In the genomic region with DNA sequence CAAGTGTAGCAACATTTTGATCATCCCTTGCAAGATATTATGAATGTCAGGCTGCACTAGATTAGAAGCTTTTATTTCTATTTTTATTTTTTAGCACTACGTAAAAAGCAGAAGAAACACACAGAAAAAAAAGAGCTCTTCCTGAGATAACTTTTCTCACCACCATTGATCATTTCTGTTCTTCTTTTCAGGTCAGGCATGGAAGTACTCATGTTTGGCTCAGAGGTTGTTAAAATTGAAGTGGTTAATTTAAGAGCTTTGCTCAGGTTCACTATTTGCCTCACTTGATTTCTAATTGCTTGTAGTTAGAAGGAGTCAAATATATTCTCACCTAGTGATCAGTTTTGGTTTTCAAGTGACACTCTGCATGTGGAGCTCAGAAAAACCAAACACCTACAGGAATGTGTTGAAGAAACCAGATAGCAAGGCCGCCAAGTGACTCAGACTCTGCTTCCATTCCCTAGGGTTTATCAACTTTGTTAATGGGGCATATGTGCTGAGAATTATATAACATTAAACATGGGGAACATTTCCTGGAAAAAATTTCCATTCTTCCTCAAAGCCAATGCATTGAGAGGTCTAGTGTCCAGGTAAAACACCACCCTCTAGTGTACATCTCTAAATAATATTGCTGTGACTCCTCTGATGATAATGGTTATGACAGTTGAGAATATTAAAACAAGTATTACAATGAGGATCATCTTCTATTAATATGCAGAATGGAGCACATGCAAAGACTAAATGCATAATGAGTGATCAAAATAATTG, we compare ENCODE assay signal across 1 cellular context.
A peak's percentile ranks its signal among the peaks of the same experiment; 100 is the strongest.
TF ChIP-seq lines count a peak whose summit lies in the region.

No MANE protein-coding gene starts in this region.

TF ChIP-seq in GM12878, 131 proteins besides CTCF, POLR2A, EP300 and RAD21 (continued from another document):
- TF ChIP-seq IKZF2 (IDR thresholded peaks at IDR 0.05): peak in 1 of 2 experiments; percentile 30; a peak in 1 of 4 replicates
- TF ChIP-seq, protein P1, sequence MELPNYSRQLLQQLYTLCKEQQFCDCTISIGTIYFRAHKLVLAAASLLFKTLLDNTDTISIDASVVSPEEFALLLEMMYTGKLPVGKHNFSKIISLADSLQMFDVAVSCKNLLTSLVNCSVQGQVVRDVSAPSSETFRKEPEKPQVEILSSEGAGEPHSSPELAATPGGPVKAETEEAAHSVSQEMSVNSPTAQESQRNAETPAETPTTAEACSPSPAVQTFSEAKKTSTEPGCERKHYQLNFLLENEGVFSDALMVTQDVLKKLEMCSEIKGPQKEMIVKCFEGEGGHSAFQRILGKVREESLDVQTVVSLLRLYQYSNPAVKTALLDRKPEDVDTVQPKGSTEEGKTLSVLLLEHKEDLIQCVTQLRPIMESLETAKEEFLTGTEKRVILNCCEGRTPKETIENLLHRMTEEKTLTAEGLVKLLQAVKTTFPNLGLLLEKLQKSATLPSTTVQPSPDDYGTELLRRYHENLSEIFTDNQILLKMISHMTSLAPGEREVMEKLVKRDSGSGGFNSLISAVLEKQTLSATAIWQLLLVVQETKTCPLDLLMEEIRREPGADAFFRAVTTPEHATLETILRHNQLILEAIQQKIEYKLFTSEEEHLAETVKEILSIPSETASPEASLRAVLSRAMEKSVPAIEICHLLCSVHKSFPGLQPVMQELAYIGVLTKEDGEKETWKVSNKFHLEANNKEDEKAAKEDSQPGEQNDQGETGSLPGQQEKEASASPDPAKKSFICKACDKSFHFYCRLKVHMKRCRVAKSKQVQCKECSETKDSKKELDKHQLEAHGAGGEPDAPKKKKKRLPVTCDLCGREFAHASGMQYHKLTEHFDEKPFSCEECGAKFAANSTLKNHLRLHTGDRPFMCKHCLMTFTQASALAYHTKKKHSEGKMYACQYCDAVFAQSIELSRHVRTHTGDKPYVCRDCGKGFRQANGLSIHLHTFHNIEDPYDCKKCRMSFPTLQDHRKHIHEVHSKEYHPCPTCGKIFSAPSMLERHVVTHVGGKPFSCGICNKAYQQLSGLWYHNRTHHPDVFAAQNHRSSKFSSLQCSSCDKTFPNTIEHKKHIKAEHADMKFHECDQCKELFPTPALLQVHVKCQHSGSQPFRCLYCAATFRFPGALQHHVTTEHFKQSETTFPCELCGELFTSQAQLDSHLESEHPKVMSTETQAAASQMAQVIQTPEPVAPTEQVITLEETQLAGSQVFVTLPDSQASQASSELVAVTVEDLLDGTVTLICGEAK (IDR thresholded peaks at IDR 0.05; ENCODE audit: borderline replicate concordance): no peak
- TF ChIP-seq MTA2 (IDR thresholded peaks at IDR 0.05; ENCODE audit: low read depth): peak; percentile 36; the same call in 1 of the 2 replicates
- TF ChIP-seq, protein P2, sequence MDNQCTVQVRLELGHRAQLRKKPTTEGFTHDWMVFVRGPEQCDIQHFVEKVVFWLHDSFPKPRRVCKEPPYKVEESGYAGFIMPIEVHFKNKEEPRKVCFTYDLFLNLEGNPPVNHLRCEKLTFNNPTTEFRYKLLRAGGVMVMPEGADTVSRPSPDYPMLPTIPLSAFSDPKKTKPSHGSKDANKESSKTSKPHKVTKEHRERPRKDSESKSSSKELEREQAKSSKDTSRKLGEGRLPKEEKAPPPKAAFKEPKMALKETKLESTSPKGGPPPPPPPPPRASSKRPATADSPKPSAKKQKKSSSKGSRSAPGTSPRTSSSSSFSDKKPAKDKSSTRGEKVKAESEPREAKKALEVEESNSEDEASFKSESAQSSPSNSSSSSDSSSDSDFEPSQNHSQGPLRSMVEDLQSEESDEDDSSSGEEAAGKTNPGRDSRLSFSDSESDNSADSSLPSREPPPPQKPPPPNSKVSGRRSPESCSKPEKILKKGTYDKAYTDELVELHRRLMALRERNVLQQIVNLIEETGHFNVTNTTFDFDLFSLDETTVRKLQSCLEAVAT (IDR thresholded peaks at IDR 0.05): 0 out of 2 replicates have a peak, but pooled peaks have one; percentile 37
- 0 out of 2 replicates have a peak, but pooled peaks have one; percentile 22 for TF ChIP-seq RUNX3 (IDR thresholded peaks at IDR 0.05; ENCODE audit: low read length)
- TF ChIP-seq MXI1 (IDR thresholded peaks at IDR 0.05; ENCODE audit: low read depth, low read length): no peak
- no peak for TF ChIP-seq SPI1 (IDR thresholded peaks at IDR 0.05; ENCODE audit: borderline replicate concordance, insufficient read depth, low read depth, low read length)
- TF ChIP-seq IKZF1 (conservative IDR thresholded peaks at IDR 0.05): peak; percentile 41; the same call in 1 of the 2 replicates
- TF ChIP-seq, protein P3, sequence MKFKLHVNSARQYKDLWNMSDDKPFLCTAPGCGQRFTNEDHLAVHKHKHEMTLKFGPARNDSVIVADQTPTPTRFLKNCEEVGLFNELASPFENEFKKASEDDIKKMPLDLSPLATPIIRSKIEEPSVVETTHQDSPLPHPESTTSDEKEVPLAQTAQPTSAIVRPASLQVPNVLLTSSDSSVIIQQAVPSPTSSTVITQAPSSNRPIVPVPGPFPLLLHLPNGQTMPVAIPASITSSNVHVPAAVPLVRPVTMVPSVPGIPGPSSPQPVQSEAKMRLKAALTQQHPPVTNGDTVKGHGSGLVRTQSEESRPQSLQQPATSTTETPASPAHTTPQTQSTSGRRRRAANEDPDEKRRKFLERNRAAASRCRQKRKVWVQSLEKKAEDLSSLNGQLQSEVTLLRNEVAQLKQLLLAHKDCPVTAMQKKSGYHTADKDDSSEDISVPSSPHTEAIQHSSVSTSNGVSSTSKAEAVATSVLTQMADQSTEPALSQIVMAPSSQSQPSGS (IDR thresholded peaks at IDR 0.05; ENCODE audit: low read length): no peak
